19 cellular contexts compared by ENCODE assay signal in genomic region chr2:5242751-5243150, GRCh38.
"Had no signal": no experiment of that assay in that cellular context is flagged by ENCODE, and none has a peak within 500 bp of the region (broad histone marks: within the 10 kb centered on the region; RNA-seq: fewer than 3 reads in every experiment).

No MANE protein-coding gene starts in this region.

- H3K27me3 ChIP-seq: heart left ventricle, hepatocyte, right lobe of liver, thyroid gland, vagina had no signal

- H3K4me3 ChIP-seq: dorsolateral prefrontal cortex, heart left ventricle, hepatocyte, lung, right lobe of liver, thyroid gland, vagina had no signal

- H3K79me2 ChIP-seq: hepatocyte, parathyroid adenoma had no signal

- H2AFZ ChIP-seq: hepatocyte, parathyroid adenoma had no signal

- H3K4me1 ChIP-seq: heart left ventricle, parathyroid adenoma, right lobe of liver, thyroid gland, vagina had no signal

- H3K9ac ChIP-seq: parathyroid adenoma had no signal

- H3K36me3 ChIP-seq: heart left ventricle, right lobe of liver, thyroid gland, vagina had no signal

- H3K27ac ChIP-seq: dorsolateral prefrontal cortex, heart left ventricle, hepatocyte, parathyroid adenoma, right lobe of liver, thyroid gland, vagina had no signal

- H3K9me3 ChIP-seq: heart left ventricle, right lobe of liver, thyroid gland, vagina had no signal

- DNase-seq: dorsolateral prefrontal cortex; effector CD4-positive, alpha-beta T cell; heart left ventricle; kidney; mesenchymal stem cell; midbrain; naive thymus-derived CD4-positive, alpha-beta T cell; right lobe of liver; small intestine; stimulated activated CD4-positive, alpha-beta T cell treated with anti-CD3 and anti-CD28 coated beads, Interleukin-15, amount 100 ng/mL, for 24 hours; stimulated activated CD4-positive, alpha-beta T cell treated with anti-CD3 and anti-CD28 coated beads, Interleukin-2, amount 100 ng/mL, for 48 hours; stimulated activated naive B cell treated with anti-CD40 and anti-IgM and Interleukin-4, amounts not matched to agents 10 μg/mL and 1 μg/mL and 100 μg/mL, for 72 hours; stimulated activated naive CD8-positive, alpha-beta T cell treated with anti-CD3 and anti-CD28 coated beads, Interleukin-15, amount 100 ng/mL, for 72 hours; thyroid gland; trophoblast cell had no signal
